8 cellular contexts compared by ENCODE assay signal in genomic region chr7:158394936-158395335, GRCh38.
DNase-seq lines count a peak whose midpoint lies in the region; ATAC-seq and TF ChIP-seq lines count a peak whose summit lies in the region.

No MANE protein-coding gene starts in this region.

- no peak overlapping the region for H3K27ac Mint-ChIP-seq in natural killer cell
- no peak overlapping the region for H3K27ac Mint-ChIP-seq in natural killer cell treated with Interleukin-12 subunit alpha and Interleukin-12 subunit beta and Interleukin-15 and Interleukin-18, amount 100 ng/mL, for 72 hours

- H3K9me3 Mint-ChIP-seq in natural killer cell, result peaks cover 5 to 6% of the 10 kb centered on the region in 2 donors
- peaks cover 6% of the 10 kb centered on the region for H3K9me3 Mint-ChIP-seq in natural killer cell treated with Interleukin-12 subunit alpha and Interleukin-12 subunit beta and Interleukin-15 and Interleukin-18, amount 100 ng/mL, for 72 hours

- H3K4me1 Mint-ChIP-seq in natural killer cell, result no peaks in the 10 kb centered on the region
- no peaks in the 10 kb centered on the region for H3K4me1 Mint-ChIP-seq in natural killer cell treated with Interleukin-12 subunit alpha and Interleukin-12 subunit beta and Interleukin-15 and Interleukin-18, amount 100 ng/mL, for 72 hours (ENCODE audit: low read depth in 2 of 2)

- DNase-seq in natural killer cell, result peak; percentile 33
- DNase-seq in natural killer cell treated with Interleukin-12 subunit alpha and Interleukin-12 subunit beta and Interleukin-15 and Interleukin-18, amount 100 ng/mL, for 72 hours (ENCODE audit: low spot score), result no peak
- peak; percentile 9 to 17 for DNase-seq in activated CD4-positive, alpha-beta T cell treated with anti-CD3 and anti-CD28 coated beads, Interleukin-2, amount 50 U/mL, for 24 hours (ENCODE audit: low read depth in 1 of 2, low spot score in 1 of 2)
- DNase-seq in germinal center (ENCODE audit: low spot score), result peak; percentile 44
- peak; percentile 19 for DNase-seq in stimulated activated CD8-positive, alpha-beta memory T cell treated with anti-CD3 and anti-CD28 coated beads, Interleukin-7, amount 100 ng/mL, for 24 hours (ENCODE audit: low read depth)
- DNase-seq in DMS153 treated with DMSO at 0.1 percent for 48 hours (lab: John Stamatoyannopoulos, UW; ENCODE audit: unreplicated experiment), result no peak
- no peak for DNase-seq in kidney glomerular epithelial cell (lab: John Stamatoyannopoulos, UW)

- peak; percentile 50 for TF ChIP-seq CTCF in natural killer cell (IDR thresholded peaks at IDR 0.05)

- H3K27me3 Mint-ChIP-seq in natural killer cell (ENCODE audit: low read depth in 2 of 2), result no peaks in the 10 kb centered on the region
- H3K27me3 Mint-ChIP-seq in natural killer cell treated with Interleukin-12 subunit alpha and Interleukin-12 subunit beta and Interleukin-15 and Interleukin-18, amount 100 ng/mL, for 72 hours, result no peaks in the 10 kb centered on the region

- ATAC-seq in natural killer cell (peak in 1 of 3 donors; percentile 57), GM21381 (IDR thresholded peaks at IDR 0.05; ENCODE audit: unreplicated experiment) (no peak)
- no peak for ATAC-seq in natural killer cell treated with Interleukin-12 subunit alpha and Interleukin-12 subunit beta and Interleukin-15 and Interleukin-18, amount 100 ng/mL, for 72 hours

- intact Hi-C loops in natural killer cell (cut with micrococcal nuclease), result no loop called here

- no peak overlapping the region for H3K4me3 Mint-ChIP-seq in natural killer cell
- H3K4me3 Mint-ChIP-seq in natural killer cell treated with Interleukin-12 subunit alpha and Interleukin-12 subunit beta and Interleukin-15 and Interleukin-18, amount 100 ng/mL, for 72 hours, result no peak overlapping the region

- no peaks in the 10 kb centered on the region for H3K36me3 Mint-ChIP-seq in natural killer cell
- no peaks in the 10 kb centered on the region for H3K36me3 Mint-ChIP-seq in natural killer cell treated with Interleukin-12 subunit alpha and Interleukin-12 subunit beta and Interleukin-15 and Interleukin-18, amount 100 ng/mL, for 72 hours

Comparison
In these comparisons a context has a peak if more than half of its experiments do, and no peak if none do; other contexts are left out.
1. DNase-seq: peak in natural killer cell (single experiment), activated CD4-positive, alpha-beta T cell treated with anti-CD3 and anti-CD28 coated beads, Interleukin-2, amount 50 U/mL, for 24 hours (2 of 2), germinal center (single experiment) and stimulated activated CD8-positive, alpha-beta memory T cell treated with anti-CD3 and anti-CD28 coated beads, Interleukin-7, amount 100 ng/mL, for 24 hours (single experiment); none in natural killer cell treated with Interleukin-12 subunit alpha and Interleukin-12 subunit beta and Interleukin-15 and Interleukin-18, amount 100 ng/mL, for 72 hours (single experiment), DMS153 treated with DMSO at 0.1 percent for 48 hours (single experiment) and kidney glomerular epithelial cell (single experiment).